Comparison of ENCODE assay signal across 7 cellular contexts in the genomic region with DNA sequence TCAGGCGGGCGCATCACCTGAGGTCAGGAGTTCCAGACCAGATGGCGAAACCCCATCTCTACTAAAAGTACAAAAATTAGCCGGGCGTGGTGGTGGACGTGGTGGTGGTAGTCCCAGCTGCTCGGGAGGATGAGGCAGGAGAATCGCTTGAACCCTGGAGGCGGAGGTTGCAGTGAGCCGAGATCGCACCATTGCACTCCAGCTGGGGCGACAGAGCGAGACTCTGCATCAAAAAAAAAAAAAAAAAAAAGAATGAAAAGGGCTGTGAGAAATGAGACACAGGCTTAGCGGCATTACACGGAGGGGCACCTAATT. TPM values are rescaled to one million over a fixed set of nuclear protein-coding genes. Genes with fewer than 3 reads are reported as not detected.
DNase-seq lines count a peak whose midpoint lies in the region; ATAC-seq and TF ChIP-seq lines count a peak whose summit lies in the region.
"Not testable (repeated sequence)": the region's sequence is repeated elsewhere in the genome, so short reads cannot be mapped to it uniquely, and the experiment has no call there.

No MANE protein-coding gene starts in this region.

- CTCF ChIA-PET in WTC11 (lab: Charles Lee); activated naive CD4-positive, alpha-beta T cell treated with anti-CD3 and anti-CD28 coated beads for 36 hours (lab: Charles Lee): not testable (repeated sequence)

- H3K4me3 Mint-ChIP-seq in WTC11 (peak overlapping the region; percentile 46), mesothelial cell of epicardium (peak overlapping the region; percentile 62), progenitor cell of endocrine pancreas (ENCODE audit: low read depth) (peak overlapping the region; percentile 66)
- H3K4me3 Mint-ChIP-seq in activated naive CD4-positive, alpha-beta T cell treated with anti-CD3 and anti-CD28 coated beads for 36 hours: peak overlapping the region; percentile 56

- H3K27ac ChIP-seq in DND-41 (ENCODE audit: low read length): peak overlapping the region; percentile 89
- H3K27ac ChIP-seq in coronary artery: not testable (repeated sequence)

- not testable (repeated sequence) for H3K27me3 ChIP-seq in DND-41 (ENCODE audit: insufficient read depth, low read length, poor library complexity)

- not testable (repeated sequence) for TF ChIP-seq CTCF in DND-41 (IDR thresholded peaks at IDR 0.05; ENCODE audit: borderline replicate concordance, extremely low read depth, low read length, poor library complexity, severe bottlenecking); WTC11 (IDR thresholded peaks at IDR 0.05); coronary artery (IDR thresholded peaks at IDR 0.05); mesothelial cell of epicardium (IDR thresholded peaks at IDR 0.05; ENCODE audit: unreplicated experiment); progenitor cell of endocrine pancreas (IDR thresholded peaks at IDR 0.05; ENCODE audit: unreplicated experiment)

- peak overlapping the region in 1 of 2 experiments; percentile 74; a peak in 2 of 4 replicates for H3K4me3 ChIP-seq in DND-41 (ENCODE audit: low read depth in 1 of 2, low read length in 2 of 2)
- H3K4me3 ChIP-seq in coronary artery: peak overlapping the region; percentile 88

- not testable (repeated sequence) for H3K27ac Mint-ChIP-seq in WTC11; activated naive CD4-positive, alpha-beta T cell treated with anti-CD3 and anti-CD28 coated beads for 36 hours
- peak overlapping the region; percentile 57 for H3K27ac Mint-ChIP-seq in mesothelial cell of epicardium
- H3K27ac Mint-ChIP-seq in progenitor cell of endocrine pancreas: peak overlapping the region; percentile 80

- intact Hi-C loops in activated naive CD4-positive, alpha-beta T cell treated with anti-CD3 and anti-CD28 coated beads for 36 hours (cut with micrococcal nuclease): loop anchor here (2.0 to 10.0 kb wide), 4 partner anchors 47 to 151 kb away; a partner anchor contains a TSS

- peaks cover 70% of the 10 kb centered on the region for H3K4me1 ChIP-seq in DND-41 (ENCODE audit: insufficient read depth, low read length)

- ATAC-seq in DND-41 (ENCODE audit: insufficient read depth, low read depth); WTC11: not testable (repeated sequence)

- H3K36me3 Mint-ChIP-seq in WTC11; activated naive CD4-positive, alpha-beta T cell treated with anti-CD3 and anti-CD28 coated beads for 36 hours (ENCODE audit: low read depth); mesothelial cell of epicardium; progenitor cell of endocrine pancreas (ENCODE audit: insufficient read depth): not testable (repeated sequence)

- peaks cover 44% of the 10 kb centered on the region for H3K79me2 ChIP-seq in DND-41 (ENCODE audit: insufficient read depth, low read length)

- DNase-seq in DND-41; WTC11 (ENCODE audit: low spot score); activated naive CD4-positive, alpha-beta T cell treated with anti-CD3 and anti-CD28 coated beads for 36 hours; coronary artery (ENCODE audit: low spot score); mesothelial cell of epicardium (ENCODE audit: low spot score in 2 of 2, unreplicated experiment in 2 of 2); progenitor cell of endocrine pancreas (ENCODE audit: low spot score, unreplicated experiment): not testable (repeated sequence)
- peak; percentile 81 for DNase-seq in NCI-H2171 treated with DMSO at 0.1 percent for 48 hours (lab: John Stamatoyannopoulos, UW)

- H4K20me1 ChIP-seq in DND-41 (ENCODE audit: insufficient read depth, low read length): peaks cover 34% of the 10 kb centered on the region

- peak overlapping the region; percentile 84 for H3K4me2 ChIP-seq in DND-41 (ENCODE audit: insufficient read depth, low read length)

- H3K9me3 Mint-ChIP-seq in WTC11; activated naive CD4-positive, alpha-beta T cell treated with anti-CD3 and anti-CD28 coated beads for 36 hours; mesothelial cell of epicardium; progenitor cell of endocrine pancreas (ENCODE audit: low read depth): not testable (repeated sequence)

- H3K4me1 Mint-ChIP-seq in WTC11 (peaks cover 38% of the 10 kb centered on the region), mesothelial cell of epicardium (peaks cover 27% of the 10 kb centered on the region), progenitor cell of endocrine pancreas (ENCODE audit: low read depth) (peaks cover 23% of the 10 kb centered on the region)
- H3K4me1 Mint-ChIP-seq in activated naive CD4-positive, alpha-beta T cell treated with anti-CD3 and anti-CD28 coated beads for 36 hours (ENCODE audit: low read depth): peaks cover 49% of the 10 kb centered on the region

- H3K36me3 ChIP-seq in DND-41 (ENCODE audit: insufficient read depth, low read length): peaks cover 22% of the 10 kb centered on the region

- peak overlapping the region; percentile 68 for H3K9ac ChIP-seq in DND-41 (ENCODE audit: low read depth, low read length)

- not testable (repeated sequence) for H3K9me3 ChIP-seq in DND-41 (ENCODE audit: insufficient read depth, low read length, severe bottlenecking)

- H3K27me3 Mint-ChIP-seq in WTC11 (ENCODE audit: low read depth); activated naive CD4-positive, alpha-beta T cell treated with anti-CD3 and anti-CD28 coated beads for 36 hours (ENCODE audit: low read depth); mesothelial cell of epicardium (ENCODE audit: low read depth): not testable (repeated sequence)
- H3K27me3 Mint-ChIP-seq in progenitor cell of endocrine pancreas: peaks cover 14% of the 10 kb centered on the region

- H2AFZ ChIP-seq in DND-41 (ENCODE audit: low read depth, low read length): not testable (repeated sequence)

- POLR2A ChIA-PET in WTC11 (lab: Charles Lee): not testable (repeated sequence)

RNA-seq across cellular contexts. Expression of a gene that starts 0.8 kb away (rescaled TPM):
- total RNA-seq in WTC11 (2021): 58.3 to 68.4 TPM (median 60.2 TPM) in 3 replicates
- 10 to 100 TPM; 23.4 to 26.6 TPM for total RNA-seq in activated naive CD4-positive, alpha-beta T cell treated with anti-CD3 and anti-CD28 coated beads for 36 hours
- 58.3 to 63.4 TPM (median 61.8 TPM) in 3 replicates for total RNA-seq in mesothelial cell of epicardium
- 63.5 and 75.0 TPM in 2 replicates for total RNA-seq in progenitor cell of endocrine pancreas

RNA-seq across cellular contexts. Expression of a gene that starts 47.0 kb away (rescaled TPM):
- total RNA-seq in WTC11 (2021) (17.1 to 26.8 TPM (median 18.5 TPM) in 3 replicates), mesothelial cell of epicardium (22.4 to 23.5 TPM (median 22.5 TPM) in 3 replicates), progenitor cell of endocrine pancreas (27.1 and 29.8 TPM in 2 replicates)
- total RNA-seq in activated naive CD4-positive, alpha-beta T cell treated with anti-CD3 and anti-CD28 coated beads for 36 hours: 10 to 100 TPM; 17.1 to 18.2 TPM
